Comparison of ENCODE assay signal across 27 cellular contexts in the genomic region with DNA sequence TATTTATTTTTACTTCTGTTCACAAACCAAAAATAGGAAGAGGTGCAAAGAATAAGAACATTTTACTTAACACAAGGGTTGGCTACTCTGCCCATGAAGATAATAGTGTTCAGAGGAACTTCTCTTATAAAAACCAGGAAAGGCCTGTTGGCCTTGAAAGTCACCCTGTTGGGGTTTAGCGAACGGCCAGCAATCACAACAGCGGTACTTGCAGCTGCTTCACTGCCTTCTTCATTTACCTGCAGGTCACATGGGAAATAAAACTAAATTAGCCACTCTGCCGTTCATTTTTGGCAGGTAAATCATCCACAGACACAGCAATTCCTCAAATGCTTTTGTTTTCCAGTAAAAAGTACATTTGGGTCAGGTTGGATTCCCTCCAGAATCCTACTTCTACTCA. TPM values are rescaled to one million over a fixed set of nuclear protein-coding genes. Genes with fewer than 3 reads are reported as not detected.
"Had no signal": no experiment of that assay in that cellular context is flagged by ENCODE, and none has a peak within 500 bp of the region (broad histone marks: within the 10 kb centered on the region; RNA-seq: fewer than 3 reads in every experiment).

No MANE protein-coding gene starts in this region.

- H3K4me3 Mint-ChIP-seq: activated CD4-positive, alpha-beta memory T cell treated with anti-CD3 and anti-CD28 coated beads, Interleukin-2, amount 10 ng/mL, durations not matched to agents 7 days and 5 days; activated CD4-positive, alpha-beta T cell treated with anti-CD3 and anti-CD28 coated beads for 36 hours; activated naive CD4-positive, alpha-beta T cell treated with anti-CD3 and anti-CD28 coated beads, Interleukin-2, amount 50 U/mL, for 24 hours had no signal

- H3K9me3 ChIP-seq: SJCRH30, SK-N-SH had no signal

- H3K27me3 Mint-ChIP-seq: activated CD4-positive, alpha-beta memory T cell treated with anti-CD3 and anti-CD28 coated beads, Interleukin-2, amount 10 ng/mL, durations not matched to agents 7 days and 5 days; activated CD4-positive, alpha-beta T cell treated with anti-CD3 and anti-CD28 coated beads for 36 hours; activated naive CD4-positive, alpha-beta T cell treated with anti-CD3 and anti-CD28 coated beads, Interleukin-2, amount 50 U/mL, for 24 hours had no signal

- FAIRE-seq: bronchial epithelial cell had no signal

- H3K27me3 ChIP-seq: SJCRH30 had no signal

- DNase-seq: activated CD4-positive, alpha-beta memory T cell treated with anti-CD3 and anti-CD28 coated beads, Interleukin-2, amount 10 ng/mL, durations not matched to agents 7 days and 5 days; activated CD4-positive, alpha-beta T cell treated with anti-CD3 and anti-CD28 coated beads for 36 hours; activated CD4-positive, alpha-beta T cell treated with anti-CD3 and anti-CD28 coated beads, Interleukin-2, amount 50 U/mL, for 1 hour; activated naive CD4-positive, alpha-beta T cell; activated T-cell treated with anti-CD3 and anti-CD28 coated beads, Interleukin-2, amount 50 U/mL, for 1 hour; aorta; central memory CD4-positive, alpha-beta T cell; IMR-90; Kasumi-1; KBM-7; NCI-H1417 treated with DMSO at 0.1 percent for 48 hours; NCI-H1694; NCI-H2029; NCI-H2227 treated with DMSO at 0.1 percent for 48 hours; NCI-H446 treated with DMSO at 0.1 percent for 48 hours; NCI-H524 treated with DMSO at 0.1 percent for 48 hours; NCI-H748 treated with DMSO at 0.1 percent for 48 hours; OCI-M1; RPMI8226; SJCRH30; SK-N-SH; T-helper 1 cell; WERI-Rb-1 had no signal

- H3K4me3 ChIP-seq: SJCRH30 had no signal

- ATAC-seq: activated CD4-positive, alpha-beta T cell treated with anti-CD3 and anti-CD28 coated beads for 36 hours; Panc1; Right ventricle myocardium inferior had no signal

- H3K4me1 ChIP-seq: SJCRH30 had no signal

- H3K27ac ChIP-seq: SJCRH30, WERI-Rb-1 had no signal

- H3K9me2 ChIP-seq: SK-N-SH had no signal

- H3K4me2 ChIP-seq: SK-N-SH had no signal

- H3K36me3 ChIP-seq: SJCRH30, WERI-Rb-1 had no signal

- H3K27ac Mint-ChIP-seq: activated CD4-positive, alpha-beta memory T cell treated with anti-CD3 and anti-CD28 coated beads, Interleukin-2, amount 10 ng/mL, durations not matched to agents 7 days and 5 days; activated CD4-positive, alpha-beta T cell treated with anti-CD3 and anti-CD28 coated beads for 36 hours; activated naive CD4-positive, alpha-beta T cell treated with anti-CD3 and anti-CD28 coated beads, Interleukin-2, amount 50 U/mL, for 24 hours had no signal

- H3K9me3 Mint-ChIP-seq: activated CD4-positive, alpha-beta memory T cell treated with anti-CD3 and anti-CD28 coated beads, Interleukin-2, amount 10 ng/mL, durations not matched to agents 7 days and 5 days; activated naive CD4-positive, alpha-beta T cell treated with anti-CD3 and anti-CD28 coated beads, Interleukin-2, amount 50 U/mL, for 24 hours had no signal

RNA-seq across cellular contexts. Expression of a gene that starts 13.3 kb away (rescaled TPM):
- total RNA-seq: aorta, bronchial epithelial cell, IMR-90 had no signal
- polyA plus RNA-seq: IMR-90 had no signal
